Comparison of ENCODE assay signal across 20 cellular contexts in genomic region chr6:136235233-136235564, GRCh38. TPM values are rescaled to one million over a fixed set of nuclear protein-coding genes. Genes with fewer than 3 reads are reported as not detected.
DNase-seq lines count a peak whose midpoint lies in the region; ATAC-seq and TF ChIP-seq lines count a peak whose summit lies in the region.
"Had no signal": no experiment of that assay in that cellular context is flagged by ENCODE, and none has a peak within 500 bp of the region (broad histone marks: within the 10 kb centered on the region; RNA-seq: fewer than 3 reads in every experiment).

No MANE protein-coding gene starts in this region.

- intact Hi-C loops in ascending aorta (cut with DNase I), result no loop called here

- DNase-seq in Caki2 (ENCODE audit: low read depth) (peak; percentile 67), RWPE2 (ENCODE audit: low spot score) (no peak), fibroblast of villous mesenchyme (ENCODE audit: low read depth) (peak; percentile 64), ascending aorta (ENCODE audit: low spot score in 2 of 2) (no peak), MV-4-11 (lab: John Stamatoyannopoulos, UW) (no peak)
- DNase-seq: activated gamma-delta T cell; Calu3; endodermal cell; Kasumi-1; left ventricle myocardium superior; NCI-H1417 treated with DMSO at 0.1 percent for 48 hours; NCI-H446 treated with DMSO at 0.1 percent for 48 hours; retina; SJCRH30; stimulated activated CD4-positive, alpha-beta T cell treated with anti-CD3 and anti-CD28 coated beads, Interleukin-12 subunit alpha, Interleukin-12 subunit beta, amount 100 ng/mL, for 4 hours; testis had no signal

- no peaks in the 10 kb centered on the region for H3K27me3 ChIP-seq in RWPE2 (ENCODE audit: insufficient read depth, poor library complexity, severe bottlenecking)
- no peaks in the 10 kb centered on the region for H3K27me3 ChIP-seq in ascending aorta
- H3K27me3 ChIP-seq: SJCRH30, testis had no signal

- in situ Hi-C loops in Caki2 (cut with HindIII; ENCODE audit: low pct_unique_long_range_greater_than_20kb, low sequenced_read_pairs), result no loop called here

- H3K4me3 ChIP-seq in HEK293 (ENCODE audit: low read depth, low read length), result no peak overlapping the region
- no peak overlapping the region for H3K4me3 ChIP-seq in RWPE2 (ENCODE audit: severe bottlenecking)
- no peak overlapping the region for H3K4me3 ChIP-seq in fibroblast of villous mesenchyme (ENCODE audit: low read depth, low read length)
- no peak overlapping the region for H3K4me3 ChIP-seq in ascending aorta
- H3K4me3 ChIP-seq: SJCRH30, testis had no signal

- H3K27ac ChIP-seq in HEK293 (ENCODE audit: extremely low read depth, low read depth, low read length) (no peak overlapping the region), RWPE2 (ENCODE audit: poor library complexity, severe bottlenecking) (no peak overlapping the region), ascending aorta (no peak overlapping the region)
- H3K27ac ChIP-seq: SJCRH30, testis had no signal

- CTCF ChIA-PET in HEK293 (lab: Yijun Ruan, JAX), result interaction anchor here (0.6 to 4.3 kb wide), 4 partner anchors 8 to 316 kb away, joined by 3 to 32 read pairs (median 3); no protein-coding TSS in a partner anchor

- H3K9me3 ChIP-seq in HEK293 (ENCODE audit: control insufficient read depth, insufficient read depth, low read depth, low read length), result no peaks in the 10 kb centered on the region
- H3K9me3 ChIP-seq in RWPE2 (ENCODE audit: severe bottlenecking), result no peaks in the 10 kb centered on the region
- no peaks in the 10 kb centered on the region for H3K9me3 ChIP-seq in ascending aorta
- H3K9me3 ChIP-seq: SJCRH30, testis had no signal

- ATAC-seq in RWPE2 (ENCODE audit: low read depth) (peak; percentile 64; the same call in 1 of the 3 replicates), HG02759 (IDR thresholded peaks at IDR 0.05; ENCODE audit: unreplicated experiment) (no peak), HG03432 (IDR thresholded peaks at IDR 0.05; ENCODE audit: unreplicated experiment) (no peak)
- ATAC-seq: HCT116, left ventricle myocardium superior had no signal

- no peaks in the 10 kb centered on the region for H3K4me1 ChIP-seq in HEK293 (ENCODE audit: control insufficient read depth, insufficient read depth, low read length)
- no peaks in the 10 kb centered on the region for H3K4me1 ChIP-seq in RWPE2 (ENCODE audit: insufficient read depth, poor library complexity, severe bottlenecking)
- H3K4me1 ChIP-seq in ascending aorta, result no peaks in the 10 kb centered on the region
- H3K4me1 ChIP-seq: SJCRH30, testis had no signal

- TF ChIP-seq CTCF in HEK293 (tag by site-specific recombination; IDR thresholded peaks at IDR 0.05) (no peak), RWPE2 (IDR thresholded peaks at IDR 0.05; ENCODE audit: poor library complexity, severe bottlenecking) (no peak), fibroblast of villous mesenchyme (IDR thresholded peaks at IDR 0.05; ENCODE audit: insufficient read depth, low read depth, low read length) (no peak), ascending aorta (IDR thresholded peaks at IDR 0.05) (no peak)

- H3K36me3 ChIP-seq in HEK293 (ENCODE audit: control insufficient read depth in 2 of 2, insufficient read depth in 1 of 2, low read length in 2 of 2) (peaks cover 30 to 47% of the 10 kb centered on the region in 2 experiments), RWPE2 (ENCODE audit: low read depth) (peaks cover 39% of the 10 kb centered on the region), ascending aorta (no peaks in the 10 kb centered on the region)

- POLR2A ChIA-PET in HEK293 (lab: Yijun Ruan, JAX), result interaction anchor here (1.7 kb wide), 1 partner anchor 15 kb away, joined by 3 read pairs; the partner anchor contains the start of gene MTFR2

TF ChIP-seq in HEK293, 187 proteins besides CTCF, POLR2A, EP300 and RAD21:
- TF ChIP-seq ZNF169 (tag by site-specific recombination; IDR thresholded peaks at IDR 0.05), result no peak
- no peak for TF ChIP-seq KLF9 (tag by site-specific recombination; IDR thresholded peaks at IDR 0.05; ENCODE audit: low read depth)
- no peak for TF ChIP-seq ZNF48 (tag by site-specific recombination; IDR thresholded peaks at IDR 0.05)
- no peak for TF ChIP-seq ZNF558 (tag by site-specific recombination; IDR thresholded peaks at IDR 0.05)
- TF ChIP-seq ZNF629 (tag by site-specific recombination; IDR thresholded peaks at IDR 0.05), result peak; percentile 67
- TF ChIP-seq ZBTB21 (tag by site-specific recombination; IDR thresholded peaks at IDR 0.05), result no peak
- TF ChIP-seq ZNF146 (tag by site-specific recombination; IDR thresholded peaks at IDR 0.05), result no peak
- TF ChIP-seq ZNF561 (tag by site-specific recombination; IDR thresholded peaks at IDR 0.05; ENCODE audit: borderline replicate concordance), result no peak
- TF ChIP-seq ZNF366 (tag by site-specific recombination; conservative IDR thresholded peaks at IDR 0.05), result 0 out of 2 replicates have a peak, but pooled peaks have one; percentile 20
- TF ChIP-seq ZNF473 (tag by site-specific recombination; IDR thresholded peaks at IDR 0.05), result no peak
- TF ChIP-seq ZSCAN23 (tag by site-specific recombination; IDR thresholded peaks at IDR 0.05), result no peak
- peak; percentile 49; the same call in 1 of the 2 replicates for TF ChIP-seq ZNF184 (tag by site-specific recombination; IDR thresholded peaks at IDR 0.05)
- TF ChIP-seq ZBTB44 (tag by site-specific recombination; IDR thresholded peaks at IDR 0.05), result no peak
- TF ChIP-seq ZNF658 (tag by site-specific recombination; IDR thresholded peaks at IDR 0.05), result no peak
- TF ChIP-seq OSR2 (tag by site-specific recombination; IDR thresholded peaks at IDR 0.05), result 0 out of 2 replicates have a peak, but pooled peaks have one; percentile 16
- TF ChIP-seq ZNF335 (tag by site-specific recombination; conservative IDR thresholded peaks at IDR 0.05), result no peak
TF ChIP-seq in HEK293: peak in this region for 4.

RNA-seq across cellular contexts. Expression of gene MTFR2, which starts 14.9 kb away (rescaled TPM):
- total RNA-seq in Caki2 (2014; rRNA removed; shearing (Covaris generic); ENCODE audit: low replicate concordance), result 10.6 and 14.2 TPM in 2 replicates
- 0.97 and 4.3 TPM in 2 replicates for total RNA-seq in fibroblast of villous mesenchyme
- not detected for total RNA-seq in ascending aorta

RNA-seq across cellular contexts. Expression of gene BCLAF1, which starts 54.4 kb away (rescaled TPM):
- total RNA-seq in Caki2 (2014; rRNA removed; shearing (Covaris generic); ENCODE audit: low replicate concordance), result 37.2 and 51.3 TPM in 2 replicates
- total RNA-seq in fibroblast of villous mesenchyme (116 and 154 TPM in 2 replicates), ascending aorta (42.6 TPM)

Comparison
In these comparisons a context has a peak if more than half of its experiments do, and no peak if none do; other contexts are left out.
1. DNase-seq: peak in Caki2 (single experiment) and fibroblast of villous mesenchyme (single experiment); none in RWPE2 (single experiment), ascending aorta (0 of 2) and MV-4-11 (single experiment).